ENCODE assay signal across 21 cellular contexts in genomic region chr12:93750056-93750455, GRCh38.
DNase-seq lines count a peak whose midpoint lies in the region; ATAC-seq and TF ChIP-seq lines count a peak whose summit lies in the region.
"Had no signal": no experiment of that assay in that cellular context is flagged by ENCODE, and none has a peak within 500 bp of the region (broad histone marks: within the 10 kb centered on the region; RNA-seq: fewer than 3 reads in every experiment).

No MANE protein-coding gene starts in this region.

- TF ChIP-seq EP300 in sigmoid colon (IDR thresholded peaks at IDR 0.05) = no peak

- H3K36me3 Mint-ChIP-seq in T-helper 2 cell treated with Interferon-gamma antibody and Interleukin-4, amounts not matched to agents 5 μg/mL and 100 μg/mL, for 36 hours (ENCODE audit: low read depth) = peaks cover 20% of the 10 kb centered on the region
- H3K36me3 Mint-ChIP-seq in T-helper 17 cell (ENCODE audit: low read depth) = peaks cover 3% of the 10 kb centered on the region
- H3K36me3 Mint-ChIP-seq in natural killer cell = peaks cover 7% of the 10 kb centered on the region
- H3K36me3 Mint-ChIP-seq in endothelial cell (ENCODE audit: low read depth, unreplicated experiment) = peaks cover 11% of the 10 kb centered on the region

- no peak for TF ChIP-seq CTCF in right lobe of liver (IDR thresholded peaks at IDR 0.05)
- TF ChIP-seq CTCF in sigmoid colon (IDR thresholded peaks at IDR 0.05) = no peak
- no peak for TF ChIP-seq CTCF in natural killer cell (IDR thresholded peaks at IDR 0.05)
- TF ChIP-seq CTCF in endothelial cell (IDR thresholded peaks at IDR 0.05; ENCODE audit: unreplicated experiment) = no peak

- no peak for DNase-seq in T-helper 2 cell treated with Interferon-gamma antibody and Interleukin-4, amounts not matched to agents 5 μg/mL and 100 μg/mL, for 36 hours (ENCODE audit: low spot score)
- no peak for DNase-seq in T-helper 2 cell
- DNase-seq in T-helper 17 cell = no peak
- no peak for DNase-seq in right lobe of liver
- DNase-seq in sigmoid colon = no peak
- DNase-seq in natural killer cell = no peak
- DNase-seq in endothelial cell (ENCODE audit: low spot score) = no peak
- no peak for DNase-seq in superior temporal gyrus (ENCODE audit: extremely low spot score)
- DNase-seq: ACHN; CD4-positive, alpha-beta memory T cell; H9; IMR-90; NCI-H1105; NCI-H146; NCI-H2029; NCI-H524 treated with DMSO at 0.1 percent for 48 hours; NCI-H82; Peyer's patch had no signal

- 84% methylated on average over 6 of the region's 6 CpGs for WGBS in right lobe of liver (ENCODE audit: insufficient coverage, low coverage, low lambda C conversion rate, missing lambda C conversion rate)
- 92% methylated on average over 6 of the region's 6 CpGs for WGBS in sigmoid colon, 2 donors

- TF ChIP-seq POLR2A in right lobe of liver (IDR thresholded peaks at IDR 0.05) (no peak), sigmoid colon (IDR thresholded peaks at IDR 0.05) (no peak)

- peak overlapping the region; percentile 26 for H3K4me3 Mint-ChIP-seq in T-helper 2 cell treated with Interferon-gamma antibody and Interleukin-4, amounts not matched to agents 5 μg/mL and 100 μg/mL, for 36 hours
- H3K4me3 Mint-ChIP-seq in T-helper 17 cell (peak overlapping the region; percentile 70), natural killer cell (no peak overlapping the region), endothelial cell (ENCODE audit: unreplicated experiment) (no peak overlapping the region)
- H3K4me3 Mint-ChIP-seq: H9 had no signal

- H3K27me3 ChIP-seq in right lobe of liver (no peaks in the 10 kb centered on the region), sigmoid colon (no peaks in the 10 kb centered on the region)
- H3K27me3 ChIP-seq: BLaER1, Peyer's patch had no signal

- H3K4me3 ChIP-seq in right lobe of liver = no peak overlapping the region
- H3K4me3 ChIP-seq in sigmoid colon = no peak overlapping the region
- H3K4me3 ChIP-seq: BLaER1, Peyer's patch had no signal

- H3K4me1 ChIP-seq in right lobe of liver = peaks cover 0 to 37% (median 13%) of the 10 kb centered on the region in 4 donors
- H3K4me1 ChIP-seq in sigmoid colon = peaks cover 0 to 44% (median 20%) of the 10 kb centered on the region in 4 donors
- H3K4me1 ChIP-seq: BLaER1 had no signal

- intact Hi-C loops in right lobe of liver (cut with DNase I) (no loop called here), sigmoid colon (cut with DNase I) (no loop called here), natural killer cell (cut with micrococcal nuclease) (no loop called here)

- no peaks in the 10 kb centered on the region for H3K27me3 Mint-ChIP-seq in T-helper 2 cell treated with Interferon-gamma antibody and Interleukin-4, amounts not matched to agents 5 μg/mL and 100 μg/mL, for 36 hours (ENCODE audit: low read depth)
- no peaks in the 10 kb centered on the region for H3K27me3 Mint-ChIP-seq in T-helper 17 cell
- H3K27me3 Mint-ChIP-seq in natural killer cell (ENCODE audit: low read depth in 2 of 2) = no peaks in the 10 kb centered on the region
- H3K27me3 Mint-ChIP-seq in endothelial cell (ENCODE audit: unreplicated experiment) = no peaks in the 10 kb centered on the region
- H3K27me3 Mint-ChIP-seq: CD4-positive, alpha-beta memory T cell had no signal

- H3K36me3 ChIP-seq in right lobe of liver = no peaks in the 10 kb centered on the region
- H3K36me3 ChIP-seq in sigmoid colon = no peaks in the 10 kb centered on the region
- H3K36me3 ChIP-seq: BLaER1, Peyer's patch had no signal

- H3K27ac Mint-ChIP-seq in T-helper 2 cell treated with Interferon-gamma antibody and Interleukin-4, amounts not matched to agents 5 μg/mL and 100 μg/mL, for 36 hours = no peak overlapping the region
- H3K27ac Mint-ChIP-seq in T-helper 17 cell = peak overlapping the region; percentile 85
- H3K27ac Mint-ChIP-seq in natural killer cell = peak overlapping the region in 1 of 2 donors; percentile 4
- H3K27ac Mint-ChIP-seq in endothelial cell (ENCODE audit: unreplicated experiment) = no peak overlapping the region
- H3K27ac Mint-ChIP-seq: H9 had no signal

- peaks cover 23% of the 10 kb centered on the region for H3K9me3 Mint-ChIP-seq in T-helper 2 cell treated with Interferon-gamma antibody and Interleukin-4, amounts not matched to agents 5 μg/mL and 100 μg/mL, for 36 hours
- H3K9me3 Mint-ChIP-seq in natural killer cell (peaks cover 0 to 5% of the 10 kb centered on the region in 2 donors), endothelial cell (ENCODE audit: unreplicated experiment) (no peaks in the 10 kb centered on the region)

- ATAC-seq in T-helper 17 cell (no peak), right lobe of liver (no peak), natural killer cell (no peak)

- H3K27ac ChIP-seq in right lobe of liver (peak overlapping the region in 2 of 3 donors; percentile 16 to 60), sigmoid colon (peak overlapping the region in 3 of 4 donors; percentile 54 to 64 (median 63))
- H3K27ac ChIP-seq: 22Rv1, BLaER1, KMS-11, Peyer's patch had no signal

- peaks cover 20% of the 10 kb centered on the region for H3K4me1 Mint-ChIP-seq in T-helper 2 cell treated with Interferon-gamma antibody and Interleukin-4, amounts not matched to agents 5 μg/mL and 100 μg/mL, for 36 hours (ENCODE audit: low read depth)
- H3K4me1 Mint-ChIP-seq in T-helper 17 cell (peaks cover 22% of the 10 kb centered on the region), natural killer cell (peaks cover 21 to 28% of the 10 kb centered on the region in 2 donors), endothelial cell (ENCODE audit: unreplicated experiment) (peaks cover 6% of the 10 kb centered on the region)

- H3K9me3 ChIP-seq in T-helper 17 cell (ENCODE audit: control insufficient read depth, low read length, poor library complexity, severe bottlenecking) (no peaks in the 10 kb centered on the region), right lobe of liver (no peaks in the 10 kb centered on the region), sigmoid colon (peaks cover 0 to 4% (median 0%) of the 10 kb centered on the region in 4 donors)
- H3K9me3 ChIP-seq: Peyer's patch had no signal

Comparison
In these comparisons a context has a peak if more than half of its experiments do, and no peak if none do; other contexts are left out.
1. H3K4me3 Mint-ChIP-seq: peak in T-helper 2 cell treated with Interferon-gamma antibody and Interleukin-4, amounts not matched to agents 5 μg/mL and 100 μg/mL, for 36 hours (single experiment) and T-helper 17 cell (single experiment); none in natural killer cell (single experiment) and endothelial cell (single experiment).